ENCODE assay signal across 2 cellular contexts in the genomic region with DNA sequence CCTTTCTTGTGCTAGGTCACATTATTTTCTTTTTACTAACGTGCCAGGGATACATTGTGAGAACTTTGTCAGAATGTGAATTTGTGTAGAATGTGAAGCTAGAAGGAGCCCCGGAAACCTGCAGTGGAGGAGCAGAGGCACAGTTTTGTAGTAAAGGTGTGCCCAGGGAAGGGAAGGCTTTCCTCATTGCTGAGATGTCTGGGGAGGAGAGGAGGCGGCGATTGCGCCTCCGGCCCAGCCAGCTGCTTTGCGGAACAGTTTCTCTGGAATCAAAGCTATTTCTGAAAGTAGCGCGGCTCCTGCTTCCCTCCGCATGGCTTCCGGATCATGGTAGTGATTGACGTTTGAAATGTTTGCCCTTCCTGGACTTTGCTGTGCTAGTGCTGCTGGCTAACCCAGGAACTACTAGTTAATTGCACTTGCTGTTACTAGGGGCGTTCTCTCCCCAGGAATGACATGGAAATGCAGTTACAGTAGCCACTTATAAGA.
TF ChIP-seq lines count a peak whose summit lies in the region.

No MANE protein-coding gene starts in this region.

TF ChIP-seq in IMR-90, 13 proteins besides CTCF, POLR2A, EP300 and RAD21:
- no peak for TF ChIP-seq RCOR1 (IDR thresholded peaks at IDR 0.05; ENCODE audit: insufficient replicate concordance, low read length)
- no peak for TF ChIP-seq RFX5 (IDR thresholded peaks at IDR 0.05; ENCODE audit: low read depth, low read length)
- TF ChIP-seq MAZ (IDR thresholded peaks at IDR 0.05; ENCODE audit: borderline replicate concordance, low read depth, low read length) = no peak
- TF ChIP-seq FOS (IDR thresholded peaks at IDR 0.05; ENCODE audit: low read depth, low read length) = no peak
- no peak for TF ChIP-seq MAFK (IDR thresholded peaks at IDR 0.05; ENCODE audit: low read depth, low read length)
- TF ChIP-seq CEBPB (IDR thresholded peaks at IDR 0.05; ENCODE audit: low read depth, low read length) = no peak
- no peak for TF ChIP-seq USF2 (IDR thresholded peaks at IDR 0.05; ENCODE audit: low read depth, low read length)
- TF ChIP-seq MXI1 (IDR thresholded peaks at IDR 0.05; ENCODE audit: borderline replicate concordance, low read depth, low read length) = no peak
- TF ChIP-seq, protein P1, sequence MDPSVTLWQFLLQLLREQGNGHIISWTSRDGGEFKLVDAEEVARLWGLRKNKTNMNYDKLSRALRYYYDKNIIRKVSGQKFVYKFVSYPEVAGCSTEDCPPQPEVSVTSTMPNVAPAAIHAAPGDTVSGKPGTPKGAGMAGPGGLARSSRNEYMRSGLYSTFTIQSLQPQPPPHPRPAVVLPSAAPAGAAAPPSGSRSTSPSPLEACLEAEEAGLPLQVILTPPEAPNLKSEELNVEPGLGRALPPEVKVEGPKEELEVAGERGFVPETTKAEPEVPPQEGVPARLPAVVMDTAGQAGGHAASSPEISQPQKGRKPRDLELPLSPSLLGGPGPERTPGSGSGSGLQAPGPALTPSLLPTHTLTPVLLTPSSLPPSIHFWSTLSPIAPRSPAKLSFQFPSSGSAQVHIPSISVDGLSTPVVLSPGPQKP (IDR thresholded peaks at IDR 0.05; ENCODE audit: borderline replicate concordance, low read depth, low read length) = no peak
- no peak for TF ChIP-seq NFE2L2 (IDR thresholded peaks at IDR 0.05; ENCODE audit: low read depth, low read length)
- TF ChIP-seq CHD1 (IDR thresholded peaks at IDR 0.05; ENCODE audit: low read depth, low read length) = no peak
- TF ChIP-seq BHLHE40 (IDR thresholded peaks at IDR 0.05; ENCODE audit: low read depth, low read length) = no peak
- TF ChIP-seq SMC3 (IDR thresholded peaks at IDR 0.05; ENCODE audit: low read depth, low read length) = no peak
TF ChIP-seq in IMR-90: peak in this region for 0.

TF ChIP-seq in HepG2, 621 proteins besides CTCF, POLR2A, EP300 and RAD21 (continues in another document):
- TF ChIP-seq PHF20 (CRISPR knock-in tag; IDR thresholded peaks at IDR 0.05) (peak; percentile 59; the same call in 1 of the 2 replicates), MYC (CRISPR knock-in tag; IDR thresholded peaks at IDR 0.05; ENCODE audit: borderline replicate concordance) (peak; percentile 33; the same call in 1 of the 2 replicates), ZNF124 (CRISPR knock-in tag; IDR thresholded peaks at IDR 0.05) (0 out of 2 replicates have a peak, but pooled peaks have one; percentile 30), GABPB1 (CRISPR knock-in tag; IDR thresholded peaks at IDR 0.05) (peak; percentile 76), ZNF616 (CRISPR knock-in tag; IDR thresholded peaks at IDR 0.05; ENCODE audit: low read depth) (0 out of 2 replicates have a peak, but pooled peaks have one; percentile 27), ZNF17 (CRISPR knock-in tag; IDR thresholded peaks at IDR 0.05) (no peak), ELF1 (CRISPR knock-in tag; IDR thresholded peaks at IDR 0.05) (peak; percentile 91), SOX13 (IDR thresholded peaks at IDR 0.05) (no peak), SOX13 (CRISPR knock-in tag; conservative IDR thresholded peaks at IDR 0.05 in 1 of 2, IDR thresholded peaks at IDR 0.05 in 1 of 2) (peak in 1 of 2 experiments; percentile 64; a peak in 1 of 4 replicates), KAT8 (CRISPR knock-in tag; IDR thresholded peaks at IDR 0.05) (peak; percentile 73), ZNF782 (CRISPR knock-in tag; IDR thresholded peaks at IDR 0.05; ENCODE audit: borderline replicate concordance) (0 out of 2 replicates have a peak, but pooled peaks have one; percentile 44), ZNF709 (CRISPR knock-in tag; IDR thresholded peaks at IDR 0.05) (peak; percentile 76; the same call in 1 of the 2 replicates), ZSCAN29 (CRISPR knock-in tag; conservative IDR thresholded peaks at IDR 0.05) (0 out of 2 replicates have a peak, but pooled peaks have one; percentile 19), SIN3A (IDR thresholded peaks at IDR 0.05; ENCODE audit: borderline replicate concordance, low read depth, low read length) (peak; percentile 95), PHF8 (CRISPR knock-in tag; IDR thresholded peaks at IDR 0.05) (peak; percentile 52), SAFB2 (CRISPR knock-in tag; IDR thresholded peaks at IDR 0.05; ENCODE audit: borderline replicate concordance, low read depth) (peak; percentile 66; the same call in 1 of the 2 replicates), ZSCAN30 (CRISPR knock-in tag; IDR thresholded peaks at IDR 0.05) (no peak), ZNF563 (CRISPR knock-in tag; IDR thresholded peaks at IDR 0.05) (0 out of 2 replicates have a peak, but pooled peaks have one; percentile 65), FOXA3 (CRISPR knock-in tag; IDR thresholded peaks at IDR 0.05) (peak; percentile 51; the same call in 1 of the 2 replicates), HES4 (CRISPR knock-in tag; IDR thresholded peaks at IDR 0.05; ENCODE audit: borderline replicate concordance) (peak; percentile 67; the same call in 1 of the 2 replicates), ZNF414 (CRISPR knock-in tag; IDR thresholded peaks at IDR 0.05) (peak; percentile 66; the same call in 1 of the 2 replicates), ZNF276 (CRISPR knock-in tag; IDR thresholded peaks at IDR 0.05; ENCODE audit: low read depth) (0 out of 2 replicates have a peak, but pooled peaks have one; percentile 40), MXD4 (CRISPR knock-in tag; IDR thresholded peaks at IDR 0.05) (peak; percentile 77), DNMT3B (CRISPR knock-in tag; conservative IDR thresholded peaks at IDR 0.05) (no peak), RXRA (CRISPR knock-in tag; IDR thresholded peaks at IDR 0.05) (no peak), ZBTB7B (CRISPR knock-in tag; IDR thresholded peaks at IDR 0.05) (peak; percentile 72; the same call in 1 of the 2 replicates), ZNF772 (CRISPR knock-in tag; IDR thresholded peaks at IDR 0.05) (peak; percentile 23; the same call in 1 of the 2 replicates), RFXAP (CRISPR knock-in tag; IDR thresholded peaks at IDR 0.05; ENCODE audit: borderline replicate concordance) (peak; percentile 65; the same call in 1 of the 2 replicates), ZMYM4 (CRISPR knock-in tag; IDR thresholded peaks at IDR 0.05) (peak; percentile 84), CSRNP1 (CRISPR knock-in tag; IDR thresholded peaks at IDR 0.05) (no peak), FOSL2 (CRISPR knock-in tag; IDR thresholded peaks at IDR 0.05) (peak; percentile 31; the same call in 1 of the 2 replicates), MEF2D (CRISPR knock-in tag; IDR thresholded peaks at IDR 0.05) (peak; percentile 43; the same call in 1 of the 2 replicates), ZNF781 (CRISPR knock-in tag; IDR thresholded peaks at IDR 0.05; ENCODE audit: borderline replicate concordance, not compliant biosample characterization) (peak; percentile 36), FOXA1 (IDR thresholded peaks at IDR 0.05) (no peak), FOXA1 (CRISPR knock-in tag; IDR thresholded peaks at IDR 0.05) (0 out of 2 replicates have a peak, but pooled peaks have one; percentile 26), SKI (IDR thresholded peaks at IDR 0.05; ENCODE audit: partially characterized antibody) (peak; percentile 22), HNRNPL (IDR thresholded peaks at IDR 0.05; ENCODE audit: low read depth, low read length) (no peak), CREM (IDR thresholded peaks at IDR 0.05) (peak; percentile 32; the same call in 1 of the 2 replicates), CREM (CRISPR knock-in tag; IDR thresholded peaks at IDR 0.05) (no peak), MBNL3 (CRISPR knock-in tag; conservative IDR thresholded peaks at IDR 0.05) (no peak), ATRX (CRISPR knock-in tag; IDR thresholded peaks at IDR 0.05; ENCODE audit: borderline replicate concordance) (no peak), TARDBP (CRISPR knock-in tag; IDR thresholded peaks at IDR 0.05) (peak; percentile 46; the same call in 1 of the 2 replicates), ETV5 (CRISPR knock-in tag; IDR thresholded peaks at IDR 0.05; ENCODE audit: borderline replicate concordance) (peak; percentile 95), CENPT (CRISPR knock-in tag; IDR thresholded peaks at IDR 0.05; ENCODE audit: low read depth) (no peak)
- TF ChIP-seq, protein P2, sequence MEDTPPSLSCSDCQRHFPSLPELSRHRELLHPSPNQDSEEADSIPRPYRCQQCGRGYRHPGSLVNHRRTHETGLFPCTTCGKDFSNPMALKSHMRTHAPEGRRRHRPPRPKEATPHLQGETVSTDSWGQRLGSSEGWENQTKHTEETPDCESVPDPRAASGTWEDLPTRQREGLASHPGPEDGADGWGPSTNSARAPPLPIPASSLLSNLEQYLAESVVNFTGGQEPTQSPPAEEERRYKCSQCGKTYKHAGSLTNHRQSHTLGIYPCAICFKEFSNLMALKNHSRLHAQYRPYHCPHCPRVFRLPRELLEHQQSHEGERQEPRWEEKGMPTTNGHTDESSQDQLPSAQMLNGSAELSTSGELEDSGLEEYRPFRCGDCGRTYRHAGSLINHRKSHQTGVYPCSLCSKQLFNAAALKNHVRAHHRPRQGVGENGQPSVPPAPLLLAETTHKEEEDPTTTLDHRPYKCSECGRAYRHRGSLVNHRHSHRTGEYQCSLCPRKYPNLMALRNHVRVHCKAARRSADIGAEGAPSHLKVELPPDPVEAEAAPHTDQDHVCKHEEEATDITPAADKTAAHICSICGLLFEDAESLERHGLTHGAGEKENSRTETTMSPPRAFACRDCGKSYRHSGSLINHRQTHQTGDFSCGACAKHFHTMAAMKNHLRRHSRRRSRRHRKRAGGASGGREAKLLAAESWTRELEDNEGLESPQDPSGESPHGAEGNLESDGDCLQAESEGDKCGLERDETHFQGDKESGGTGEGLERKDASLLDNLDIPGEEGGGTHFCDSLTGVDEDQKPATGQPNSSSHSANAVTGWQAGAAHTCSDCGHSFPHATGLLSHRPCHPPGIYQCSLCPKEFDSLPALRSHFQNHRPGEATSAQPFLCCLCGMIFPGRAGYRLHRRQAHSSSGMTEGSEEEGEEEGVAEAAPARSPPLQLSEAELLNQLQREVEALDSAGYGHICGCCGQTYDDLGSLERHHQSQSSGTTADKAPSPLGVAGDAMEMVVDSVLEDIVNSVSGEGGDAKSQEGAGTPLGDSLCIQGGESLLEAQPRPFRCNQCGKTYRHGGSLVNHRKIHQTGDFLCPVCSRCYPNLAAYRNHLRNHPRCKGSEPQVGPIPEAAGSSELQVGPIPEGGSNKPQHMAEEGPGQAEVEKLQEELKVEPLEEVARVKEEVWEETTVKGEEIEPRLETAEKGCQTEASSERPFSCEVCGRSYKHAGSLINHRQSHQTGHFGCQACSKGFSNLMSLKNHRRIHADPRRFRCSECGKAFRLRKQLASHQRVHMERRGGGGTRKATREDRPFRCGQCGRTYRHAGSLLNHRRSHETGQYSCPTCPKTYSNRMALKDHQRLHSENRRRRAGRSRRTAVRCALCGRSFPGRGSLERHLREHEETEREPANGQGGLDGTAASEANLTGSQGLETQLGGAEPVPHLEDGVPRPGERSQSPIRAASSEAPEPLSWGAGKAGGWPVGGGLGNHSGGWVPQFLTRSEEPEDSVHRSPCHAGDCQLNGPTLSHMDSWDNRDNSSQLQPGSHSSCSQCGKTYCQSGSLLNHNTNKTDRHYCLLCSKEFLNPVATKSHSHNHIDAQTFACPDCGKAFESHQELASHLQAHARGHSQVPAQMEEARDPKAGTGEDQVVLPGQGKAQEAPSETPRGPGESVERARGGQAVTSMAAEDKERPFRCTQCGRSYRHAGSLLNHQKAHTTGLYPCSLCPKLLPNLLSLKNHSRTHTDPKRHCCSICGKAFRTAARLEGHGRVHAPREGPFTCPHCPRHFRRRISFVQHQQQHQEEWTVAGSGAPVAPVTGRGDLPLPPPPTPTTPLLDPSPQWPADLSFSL (CRISPR knock-in tag; IDR thresholded peaks at IDR 0.05) = peak; percentile 65; the same call in 1 of the 2 replicates
- TF ChIP-seq, protein P3, sequence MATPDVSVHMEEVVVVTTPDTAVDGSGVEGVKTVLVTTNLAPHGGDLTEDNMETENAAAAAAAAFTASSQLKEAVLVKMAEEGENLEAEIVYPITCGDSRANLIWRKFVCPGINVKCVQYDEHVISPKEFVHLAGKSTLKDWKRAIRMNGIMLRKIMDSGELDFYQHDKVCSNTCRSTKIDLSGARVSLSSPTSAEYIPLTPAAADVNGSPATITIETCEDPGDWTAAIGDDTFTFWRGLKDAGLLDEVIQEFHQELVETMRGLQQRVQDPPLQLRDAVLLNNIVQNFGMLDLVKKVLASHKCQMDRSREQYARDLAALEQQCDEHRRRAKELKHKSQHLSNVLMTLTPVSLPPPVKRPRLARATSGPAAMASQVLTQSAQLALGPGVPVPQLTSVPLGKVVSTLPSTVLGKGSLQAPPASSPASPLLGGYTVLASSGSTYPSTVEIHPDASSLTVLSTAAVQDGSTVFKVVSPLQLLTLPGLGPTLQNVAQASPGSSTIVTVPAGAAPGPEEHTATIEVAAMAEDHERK (CRISPR knock-in tag; IDR thresholded peaks at IDR 0.05; ENCODE audit: low read depth) = no peak
